2 cellular contexts compared by ENCODE assay signal in genomic region chr12:120708646-120709045, GRCh38.
TF ChIP-seq lines count a peak whose summit lies in the region.

No MANE protein-coding gene starts in this region.

TF ChIP-seq in SK-N-SH, 30 proteins besides CTCF, POLR2A, EP300 and RAD21:
- TF ChIP-seq, protein P1, sequence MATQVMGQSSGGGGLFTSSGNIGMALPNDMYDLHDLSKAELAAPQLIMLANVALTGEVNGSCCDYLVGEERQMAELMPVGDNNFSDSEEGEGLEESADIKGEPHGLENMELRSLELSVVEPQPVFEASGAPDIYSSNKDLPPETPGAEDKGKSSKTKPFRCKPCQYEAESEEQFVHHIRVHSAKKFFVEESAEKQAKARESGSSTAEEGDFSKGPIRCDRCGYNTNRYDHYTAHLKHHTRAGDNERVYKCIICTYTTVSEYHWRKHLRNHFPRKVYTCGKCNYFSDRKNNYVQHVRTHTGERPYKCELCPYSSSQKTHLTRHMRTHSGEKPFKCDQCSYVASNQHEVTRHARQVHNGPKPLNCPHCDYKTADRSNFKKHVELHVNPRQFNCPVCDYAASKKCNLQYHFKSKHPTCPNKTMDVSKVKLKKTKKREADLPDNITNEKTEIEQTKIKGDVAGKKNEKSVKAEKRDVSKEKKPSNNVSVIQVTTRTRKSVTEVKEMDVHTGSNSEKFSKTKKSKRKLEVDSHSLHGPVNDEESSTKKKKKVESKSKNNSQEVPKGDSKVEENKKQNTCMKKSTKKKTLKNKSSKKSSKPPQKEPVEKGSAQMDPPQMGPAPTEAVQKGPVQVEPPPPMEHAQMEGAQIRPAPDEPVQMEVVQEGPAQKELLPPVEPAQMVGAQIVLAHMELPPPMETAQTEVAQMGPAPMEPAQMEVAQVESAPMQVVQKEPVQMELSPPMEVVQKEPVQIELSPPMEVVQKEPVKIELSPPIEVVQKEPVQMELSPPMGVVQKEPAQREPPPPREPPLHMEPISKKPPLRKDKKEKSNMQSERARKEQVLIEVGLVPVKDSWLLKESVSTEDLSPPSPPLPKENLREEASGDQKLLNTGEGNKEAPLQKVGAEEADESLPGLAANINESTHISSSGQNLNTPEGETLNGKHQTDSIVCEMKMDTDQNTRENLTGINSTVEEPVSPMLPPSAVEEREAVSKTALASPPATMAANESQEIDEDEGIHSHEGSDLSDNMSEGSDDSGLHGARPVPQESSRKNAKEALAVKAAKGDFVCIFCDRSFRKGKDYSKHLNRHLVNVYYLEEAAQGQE (IDR thresholded peaks at IDR 0.05; ENCODE audit: low read depth, low read length), result no peak
- TF ChIP-seq JUND (IDR thresholded peaks at IDR 0.05) (no peak), GABPA (IDR thresholded peaks at IDR 0.05; ENCODE audit: low read depth) (no peak), NRF1 (IDR thresholded peaks at IDR 0.05; ENCODE audit: low read depth, low read length) (no peak), RXRA (IDR thresholded peaks at IDR 0.05; ENCODE audit: borderline replicate concordance, low read depth) (no peak), PBX3 (IDR thresholded peaks at IDR 0.05) (no peak), YY1 (IDR thresholded peaks at IDR 0.05; ENCODE audit: low read depth) (no peak)
- TF ChIP-seq, protein P2, sequence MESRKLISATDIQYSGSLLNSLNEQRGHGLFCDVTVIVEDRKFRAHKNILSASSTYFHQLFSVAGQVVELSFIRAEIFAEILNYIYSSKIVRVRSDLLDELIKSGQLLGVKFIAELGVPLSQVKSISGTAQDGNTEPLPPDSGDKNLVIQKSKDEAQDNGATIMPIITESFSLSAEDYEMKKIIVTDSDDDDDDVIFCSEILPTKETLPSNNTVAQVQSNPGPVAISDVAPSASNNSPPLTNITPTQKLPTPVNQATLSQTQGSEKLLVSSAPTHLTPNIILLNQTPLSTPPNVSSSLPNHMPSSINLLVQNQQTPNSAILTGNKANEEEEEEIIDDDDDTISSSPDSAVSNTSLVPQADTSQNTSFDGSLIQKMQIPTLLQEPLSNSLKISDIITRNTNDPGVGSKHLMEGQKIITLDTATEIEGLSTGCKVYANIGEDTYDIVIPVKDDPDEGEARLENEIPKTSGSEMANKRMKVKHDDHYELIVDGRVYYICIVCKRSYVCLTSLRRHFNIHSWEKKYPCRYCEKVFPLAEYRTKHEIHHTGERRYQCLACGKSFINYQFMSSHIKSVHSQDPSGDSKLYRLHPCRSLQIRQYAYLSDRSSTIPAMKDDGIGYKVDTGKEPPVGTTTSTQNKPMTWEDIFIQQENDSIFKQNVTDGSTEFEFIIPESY (IDR thresholded peaks at IDR 0.05; ENCODE audit: borderline replicate concordance, low read depth), result no peak
TF ChIP-seq in SK-N-SH: peak in this region for 0.

TF ChIP-seq in SK-N-SH treated with all-trans-retinoic acid at 6 μM for 48 hours, 23 proteins besides CTCF, POLR2A, EP300 and RAD21 (continued from another document):
- TF ChIP-seq, protein P3, sequence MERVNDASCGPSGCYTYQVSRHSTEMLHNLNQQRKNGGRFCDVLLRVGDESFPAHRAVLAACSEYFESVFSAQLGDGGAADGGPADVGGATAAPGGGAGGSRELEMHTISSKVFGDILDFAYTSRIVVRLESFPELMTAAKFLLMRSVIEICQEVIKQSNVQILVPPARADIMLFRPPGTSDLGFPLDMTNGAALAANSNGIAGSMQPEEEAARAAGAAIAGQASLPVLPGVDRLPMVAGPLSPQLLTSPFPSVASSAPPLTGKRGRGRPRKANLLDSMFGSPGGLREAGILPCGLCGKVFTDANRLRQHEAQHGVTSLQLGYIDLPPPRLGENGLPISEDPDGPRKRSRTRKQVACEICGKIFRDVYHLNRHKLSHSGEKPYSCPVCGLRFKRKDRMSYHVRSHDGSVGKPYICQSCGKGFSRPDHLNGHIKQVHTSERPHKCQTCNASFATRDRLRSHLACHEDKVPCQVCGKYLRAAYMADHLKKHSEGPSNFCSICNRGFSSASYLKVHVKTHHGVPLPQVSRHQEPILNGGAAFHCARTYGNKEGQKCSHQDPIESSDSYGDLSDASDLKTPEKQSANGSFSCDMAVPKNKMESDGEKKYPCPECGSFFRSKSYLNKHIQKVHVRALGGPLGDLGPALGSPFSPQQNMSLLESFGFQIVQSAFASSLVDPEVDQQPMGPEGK (CRISPR knock-in tag; IDR thresholded peaks at IDR 0.05; ENCODE audit: borderline replicate concordance), result no peak
- no peak for TF ChIP-seq ESRRG (CRISPR knock-in tag; IDR thresholded peaks at IDR 0.05)
- no peak for TF ChIP-seq OSR1 (CRISPR knock-in tag; IDR thresholded peaks at IDR 0.05)
- no peak for TF ChIP-seq ARNTL (CRISPR knock-in tag; IDR thresholded peaks at IDR 0.05; ENCODE audit: borderline replicate concordance, low read depth)
